Comparison of ENCODE assay signal across 9 cellular contexts in genomic region chr14:90288646-90289355, GRCh38. TPM values are rescaled to one million over a fixed set of nuclear protein-coding genes. Genes with fewer than 3 reads are reported as not detected.
A peak's percentile ranks its signal among the peaks of the same experiment; 100 is the strongest.
DNase-seq lines count a peak whose midpoint lies in the region; ATAC-seq and TF ChIP-seq lines count a peak whose summit lies in the region.
"Had no signal": no experiment of that assay in that cellular context is flagged by ENCODE, and none has a peak within 500 bp of the region (broad histone marks: within the 10 kb centered on the region; RNA-seq: fewer than 3 reads in every experiment).

No MANE protein-coding gene starts in this region.

- DNase-seq in NCI-H2227 treated with DMSO at 0.1 percent for 48 hours (lab: John Stamatoyannopoulos, UW) (peak; percentile 84), medulla oblongata (ENCODE audit: extremely low spot score) (peak; percentile 37), progenitor cell of endocrine pancreas (ENCODE audit: low spot score, unreplicated experiment) (no peak), NCI-H510A treated with DMSO at 0.1 percent for 48 hours (lab: John Stamatoyannopoulos, UW) (no peak), inferior parietal cortex (ENCODE audit: extremely low spot score) (no peak)
- DNase-seq: RPMI8226 had no signal

- H3K27ac Mint-ChIP-seq in progenitor cell of endocrine pancreas, result no peak overlapping the region

- no peaks in the 10 kb centered on the region for H3K9me3 Mint-ChIP-seq in progenitor cell of endocrine pancreas (ENCODE audit: low read depth)

- H3K27me3 Mint-ChIP-seq in progenitor cell of endocrine pancreas, result no peaks in the 10 kb centered on the region

- peaks cover 24% of the 10 kb centered on the region for H3K36me3 Mint-ChIP-seq in progenitor cell of endocrine pancreas (ENCODE audit: insufficient read depth)

- no peaks in the 10 kb centered on the region for H3K4me1 Mint-ChIP-seq in progenitor cell of endocrine pancreas (ENCODE audit: low read depth)

- ATAC-seq in GM19043 (IDR thresholded peaks at IDR 0.05; ENCODE audit: low read depth, unreplicated experiment), result peak; percentile 97
- ATAC-seq in HG02759 (IDR thresholded peaks at IDR 0.05; ENCODE audit: unreplicated experiment), result peak; percentile 97
- no peak for ATAC-seq in activated CD4-positive, CD25-positive, alpha-beta regulatory T cell treated with anti-CD3 and anti-CD28 coated beads, Interleukin-2, amount 50 U/mL, for 24 hours

- H3K4me3 Mint-ChIP-seq in progenitor cell of endocrine pancreas (ENCODE audit: low read depth), result no peak overlapping the region

- no peak for TF ChIP-seq CTCF in progenitor cell of endocrine pancreas (IDR thresholded peaks at IDR 0.05; ENCODE audit: unreplicated experiment)

RNA-seq across cellular contexts. Expression of gene PSMC1, which starts 32.4 kb away (rescaled TPM):
- total RNA-seq in progenitor cell of endocrine pancreas, result 96.2 and 96.8 TPM in 2 replicates

RNA-seq across cellular contexts. Expression of gene NRDE2, which starts 42.9 kb away (rescaled TPM):
- 36.7 and 38.2 TPM in 2 replicates for total RNA-seq in progenitor cell of endocrine pancreas

Comparison
In these comparisons a context has a peak if more than half of its experiments do, and no peak if none do; other contexts are left out.
1. ATAC-seq: peak in GM19043 (single experiment) and HG02759 (single experiment); none in activated CD4-positive, CD25-positive, alpha-beta regulatory T cell treated with anti-CD3 and anti-CD28 coated beads, Interleukin-2, amount 50 U/mL, for 24 hours (0 of 2).
2. DNase-seq: peak in NCI-H2227 treated with DMSO at 0.1 percent for 48 hours (single experiment) and medulla oblongata (single experiment); none in progenitor cell of endocrine pancreas (single experiment), NCI-H510A treated with DMSO at 0.1 percent for 48 hours (single experiment) and inferior parietal cortex (single experiment).